ENCODE assay signal across 24 cellular contexts in genomic region chr10:89237849-89238248, GRCh38. TPM values are rescaled to one million over a fixed set of nuclear protein-coding genes. Genes with fewer than 3 reads are reported as not detected.
DNase-seq lines count a peak whose midpoint lies in the region; ATAC-seq, FAIRE-seq and TF ChIP-seq lines count a peak whose summit lies in the region.
"Had no signal": no experiment of that assay in that cellular context is flagged by ENCODE, and none has a peak within 500 bp of the region (broad histone marks: within the 10 kb centered on the region; RNA-seq: fewer than 3 reads in every experiment).

No MANE protein-coding gene starts in this region.

- peak; percentile 56 for DNase-seq in AG10803 (ENCODE audit: low read depth)
- no peak for DNase-seq in Panc1 (ENCODE audit: low read depth, low spot score)
- no peak for DNase-seq in dorsolateral prefrontal cortex
- peak; percentile 1 for DNase-seq in middle frontal gyrus (ENCODE audit: extremely low spot score, low spot score)
- DNase-seq in NCI-H2196 treated with DMSO at 0.1 percent for 48 hours (lab: John Stamatoyannopoulos, UW; ENCODE audit: unreplicated experiment): no peak
- no peak for DNase-seq in Karpas-422
- no peak for DNase-seq in NAMALWA (ENCODE audit: low spot score)
- no peak for DNase-seq in small intestine
- DNase-seq: ACHN; C1 segment of cervical spinal cord; Calu3; CD4-positive, alpha-beta memory T cell; COR-L47; DMS53; DMS79 treated with DMSO at 0.1 percent for 48 hours; GF-D8; GM23248; H7; HCEC 1CT had no signal

- H3K4me1 ChIP-seq in Panc1 (ENCODE audit: control insufficient read depth, insufficient read depth, low read length): no peaks in the 10 kb centered on the region
- no peaks in the 10 kb centered on the region for H3K4me1 ChIP-seq in Karpas-422 (ENCODE audit: low read length)
- H3K4me1 ChIP-seq in small intestine (ENCODE audit: control insufficient read depth in 2 of 2, insufficient read depth in 1 of 2, low read depth in 1 of 2, low read length in 1 of 2): peaks cover 2 to 13% of the 10 kb centered on the region in 2 donors

- H3K36me3 ChIP-seq in Panc1 (ENCODE audit: control insufficient read depth, insufficient read depth, low read length) (peaks cover 5% of the 10 kb centered on the region), Karpas-422 (ENCODE audit: insufficient read depth, low read length) (no peaks in the 10 kb centered on the region), small intestine (ENCODE audit: control insufficient read depth in 2 of 2, insufficient read depth in 2 of 2, low read length in 2 of 2) (peaks cover 0 to 12% of the 10 kb centered on the region in 2 donors)

- H2AFZ ChIP-seq in Karpas-422 (ENCODE audit: low read length): no peak overlapping the region
- H2AFZ ChIP-seq: GM23248 had no signal

- no peak overlapping the region for H3K27ac ChIP-seq in Panc1 (ENCODE audit: low read length)
- peak overlapping the region in 32 of 59 donors; percentile 3 to 98 (median 59) for H3K27ac ChIP-seq in dorsolateral prefrontal cortex
- H3K27ac ChIP-seq in Karpas-422 (ENCODE audit: low read length): no peak overlapping the region
- no peak overlapping the region for H3K27ac ChIP-seq in small intestine (ENCODE audit: low read depth in 1 of 2, low read length in 1 of 2)
- H3K27ac ChIP-seq: 22Rv1, A549, GM23248 had no signal

- no peak for ATAC-seq in Panc1
- ATAC-seq: A549 had no signal

- no peak overlapping the region for H3K4me2 ChIP-seq in Karpas-422 (ENCODE audit: low read depth, low read length, poor library complexity, severe bottlenecking)
- H3K4me2 ChIP-seq: A549 had no signal

- H3K27me3 ChIP-seq in Panc1 (ENCODE audit: control insufficient read depth, insufficient read depth, low read length) (no peaks in the 10 kb centered on the region), dorsolateral prefrontal cortex (no peaks in the 10 kb centered on the region), Karpas-422 (ENCODE audit: low read length) (no peaks in the 10 kb centered on the region), small intestine (ENCODE audit: control insufficient read depth in 2 of 2, insufficient read depth in 2 of 2, low read length in 2 of 2) (no peaks in the 10 kb centered on the region)

- no peak overlapping the region for H3K9ac ChIP-seq in Karpas-422 (ENCODE audit: low read length)
- H3K9ac ChIP-seq: GM23248 had no signal

- H3K9me3 ChIP-seq in Panc1 (ENCODE audit: control insufficient read depth, insufficient read depth, low read depth, low read length) (no peaks in the 10 kb centered on the region), Karpas-422 (ENCODE audit: low read length) (no peaks in the 10 kb centered on the region), small intestine (ENCODE audit: control insufficient read depth, low read depth) (no peaks in the 10 kb centered on the region)
- H3K9me3 ChIP-seq: A549 had no signal

- CTCF ChIA-PET in Panc1 (lab: Charles Lee): interaction anchor here (0.6 kb wide), 1 partner anchor 1628 kb away, joined by 5 read pairs; no protein-coding TSS in a partner anchor

- in situ Hi-C loops in Panc1 (cut with HindIII; ENCODE audit: low pct_unique_long_range_greater_than_20kb, low sequenced_read_pairs): no loop called here

- POLR2A ChIA-PET in Panc1 (lab: Charles Lee): no interaction called here

- FAIRE-seq in small intestine (lab: Jason Lieb, UNC): no peak
- FAIRE-seq: A549, GM12891, H1 had no signal

- no peak overlapping the region for H3K4me3 ChIP-seq in AG10803 (ENCODE audit: low read length)
- no peak overlapping the region for H3K4me3 ChIP-seq in Panc1 (ENCODE audit: low read depth in 2 of 2, low read length in 2 of 2)
- H3K4me3 ChIP-seq in dorsolateral prefrontal cortex: no peak overlapping the region
- H3K4me3 ChIP-seq in Karpas-422 (ENCODE audit: low read length): no peak overlapping the region
- no peak overlapping the region for H3K4me3 ChIP-seq in small intestine (ENCODE audit: low read depth in 1 of 2, low read length in 2 of 2)
- H3K4me3 ChIP-seq: A549, GM23248 had no signal

- no peaks in the 10 kb centered on the region for H3K79me2 ChIP-seq in Karpas-422 (ENCODE audit: low read length)

- no peaks in the 10 kb centered on the region for H4K20me1 ChIP-seq in Karpas-422 (ENCODE audit: insufficient read depth, low read depth, low read length)

- BruUV-seq in Panc1 (replicated peaks; lab: Mats Ljungman, UMichigan): TSS peak; percentile 11

- no peak for TF ChIP-seq CTCF in AG10803 (conservative IDR thresholded peaks at IDR 0.05; ENCODE audit: low read length)
- TF ChIP-seq CTCF in Panc1 (IDR thresholded peaks at IDR 0.05): no peak
- TF ChIP-seq CTCF in dorsolateral prefrontal cortex (IDR thresholded peaks at IDR 0.05 in 54 of 56, conservative IDR thresholded peaks at IDR 0.05 in 2 of 56; ENCODE audit: low read depth in 1 of 56, partially characterized antibody in 56 of 56): no peak

- intact Hi-C loops in Panc1 (cut with micrococcal nuclease; ENCODE audit: unreplicated experiment) (no loop called here), dorsolateral prefrontal cortex (cut with DNase I) (no loop called here)

- no peaks in the 10 kb centered on the region for H3K9me2 ChIP-seq in Karpas-422 (replicated peaks; ENCODE audit: insufficient read depth, low read length)

RNA-seq across cellular contexts. Expression of gene LIPA, which starts 13.7 kb away (rescaled TPM):
- total RNA-seq in Panc1 (2021; ENCODE audit: unreplicated experiment): 172 TPM
- 69.3 TPM for polyA plus RNA-seq in Panc1 (2012; ENCODE audit: insufficient read length)
- total RNA-seq in dorsolateral prefrontal cortex: 100 to 1,000 TPM in 33 of 120 experiments, 10 to 100 TPM in 87; 39.5 to 269 (median 82.3) TPM
- total RNA-seq in Karpas-422 (2014; rRNA removed; shearing (Covaris generic); ENCODE audit: low replicate concordance): 14.5 and 20.9 TPM in 2 replicates
- 100 to 1,000 TPM in 1 of 3 donors, 10 to 100 TPM in 2; 68.1 to 103 (median 95.7) TPM for polyA plus RNA-seq in small intestine

RNA-seq across cellular contexts. Expression of gene CH25H, which starts 30.7 kb away (rescaled TPM):
- total RNA-seq in Panc1 (2021; ENCODE audit: unreplicated experiment) (0.10 TPM), dorsolateral prefrontal cortex (1 to 10 TPM in 108 of 120 experiments, under 1 TPM in 12; 0.35 to 8.8 (median 2.3) TPM)
- polyA plus RNA-seq in Panc1 (2012; ENCODE audit: insufficient read length): not detected
- not detected in 2 replicates for total RNA-seq in Karpas-422 (2014; rRNA removed; shearing (Covaris generic); ENCODE audit: low replicate concordance)
- polyA plus RNA-seq in small intestine: 1 to 10 TPM in 2 of 3 donors, not detected in 1; 1.4 to 2.3 TPM
- total RNA-seq: Calu3; CD4-positive, alpha-beta memory T cell; G401; H7 had no signal
- polyA plus RNA-seq: A549 had no signal

Comparison
In these comparisons a context has a peak if more than half of its experiments do, and no peak if none do; other contexts are left out.
1. DNase-seq: peak in AG10803 (single experiment) and middle frontal gyrus (single experiment); none in Panc1 (single experiment), dorsolateral prefrontal cortex (0 of 10), NCI-H2196 treated with DMSO at 0.1 percent for 48 hours (single experiment), Karpas-422 (single experiment), NAMALWA (single experiment) and small intestine (single experiment).
2. H3K27ac ChIP-seq: peak in dorsolateral prefrontal cortex (32 of 59); none in Panc1 (single experiment), Karpas-422 (single experiment) and small intestine (0 of 2).